ENCODE assay signal across 8 cellular contexts in the genomic region with DNA sequence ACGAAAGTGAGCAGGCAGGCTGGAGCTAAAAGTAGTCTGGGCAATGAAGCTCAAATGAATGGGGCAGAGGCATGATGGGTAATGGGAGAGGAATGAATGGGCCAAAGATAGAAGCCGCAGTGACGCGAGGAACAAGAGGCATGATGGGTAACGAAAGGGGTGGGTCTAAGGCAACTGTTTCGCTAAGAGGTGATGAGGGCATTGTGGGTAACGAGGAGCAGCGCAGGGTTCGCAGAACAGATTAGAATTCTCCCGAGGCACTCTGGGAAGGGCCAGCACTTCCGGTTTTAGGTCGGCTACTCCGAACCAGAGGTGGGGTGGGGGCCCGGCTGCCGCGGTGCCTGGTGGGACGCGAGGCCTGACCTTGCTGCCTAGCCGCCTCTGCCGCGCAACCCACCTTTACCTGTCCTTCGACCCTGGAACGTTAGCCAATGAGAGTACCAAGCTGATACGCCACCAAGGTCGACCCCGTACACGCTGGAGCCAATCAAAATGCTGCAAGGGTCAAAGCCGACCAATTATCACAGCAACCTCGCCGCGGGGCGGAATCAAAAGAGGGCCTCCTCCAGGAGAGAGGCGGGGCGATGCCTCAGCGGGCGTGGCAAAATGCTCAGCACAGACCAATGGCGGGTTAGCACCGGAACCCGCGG. TPM values are rescaled to one million over a fixed set of nuclear protein-coding genes. Genes with fewer than 3 reads are reported as not detected.
DNase-seq lines count a peak whose midpoint lies in the region; ATAC-seq and TF ChIP-seq lines count a peak whose summit lies in the region.

No MANE protein-coding gene starts in this region.

- DNase-seq in HUDEP-2 (lab: John Stamatoyannopoulos, UW; ENCODE audit: unreplicated experiment in 76 of 76): peak; percentile 99 to 100 (median 100)
- DNase-seq in NK-92 (lab: John Stamatoyannopoulos, UW; ENCODE audit: unreplicated experiment): peak; percentile 98
- DNase-seq in activated T-helper 2 cell treated with anti-CD3 and anti-CD28 coated beads, Interferon-gamma antibody, Interleukin-2, Interleukin-4, amounts not matched to agents 10 μg/mL and 5 μg/mL and 100 μg/mL, durations not matched to agents 14 hours and 24 hours and 36 hours (ENCODE audit: low spot score): peak; percentile 100
- DNase-seq in fibroblast of the aortic adventitia (ENCODE audit: low read depth): peak; percentile 100
- peak; percentile 97 to 100 (median 100) for DNase-seq in naive thymus-derived CD4-positive, alpha-beta T cell

- peaks cover 14% of the 10 kb centered on the region for H3K36me3 ChIP-seq in ES-I3 (ENCODE audit: insufficient read depth, low read length)
- peaks cover 0 to 33% (median 8%) of the 10 kb centered on the region in 3 experiments for H3K36me3 ChIP-seq in naive thymus-derived CD4-positive, alpha-beta T cell (ENCODE audit: control insufficient read depth in 2 of 3, insufficient read depth in 3 of 3, low read length in 3 of 3)
- peaks cover 3% of the 10 kb centered on the region for H3K36me3 ChIP-seq in urinary bladder (ENCODE audit: insufficient read depth)

- peak overlapping the region; percentile 61 for H3K9ac ChIP-seq in ES-I3 (ENCODE audit: low read depth, low read length)

- H3K4me3 ChIP-seq in fibroblast of the aortic adventitia (ENCODE audit: low read depth, low read length): peak overlapping the region; percentile 71
- H3K4me3 ChIP-seq in naive thymus-derived CD4-positive, alpha-beta T cell (ENCODE audit: low read length): peak overlapping the region; percentile 69
- H3K4me3 ChIP-seq in urinary bladder (ENCODE audit: low read depth, low read length): peak overlapping the region; percentile 36

- peak overlapping the region; percentile 84 for H3K27ac ChIP-seq in naive thymus-derived CD4-positive, alpha-beta T cell (ENCODE audit: low read depth, low read length)
- H3K27ac ChIP-seq in urinary bladder (ENCODE audit: low read depth): peak overlapping the region; percentile 77

- H3K27ac Mint-ChIP-seq in activated T-helper 2 cell treated with anti-CD3 and anti-CD28 coated beads, Interferon-gamma antibody, Interleukin-2, Interleukin-4, amounts not matched to agents 10 μg/mL and 5 μg/mL and 100 μg/mL, durations not matched to agents 14 hours and 24 hours and 36 hours: peak overlapping the region; percentile 97
- H3K27ac Mint-ChIP-seq in naive thymus-derived CD4-positive, alpha-beta T cell: peak overlapping the region; percentile 90 to 96 (median 94)

- H3K4me1 ChIP-seq in ES-I3 (ENCODE audit: insufficient read depth, low read length) (peaks cover 7% of the 10 kb centered on the region; the same call in 1 of the 2 replicates), urinary bladder (ENCODE audit: insufficient read depth) (no peaks in the 10 kb centered on the region)
- peaks cover 10 to 20% of the 10 kb centered on the region in 2 donors for H3K4me1 ChIP-seq in naive thymus-derived CD4-positive, alpha-beta T cell (ENCODE audit: control insufficient read depth in 2 of 2, insufficient read depth in 2 of 2, low read length in 2 of 2)

- peaks cover 4% of the 10 kb centered on the region for H3K9me3 Mint-ChIP-seq in activated T-helper 2 cell treated with anti-CD3 and anti-CD28 coated beads, Interferon-gamma antibody, Interleukin-2, Interleukin-4, amounts not matched to agents 10 μg/mL and 5 μg/mL and 100 μg/mL, durations not matched to agents 14 hours and 24 hours and 36 hours
- peaks cover 0 to 5% (median 0%) of the 10 kb centered on the region in 11 donors for H3K9me3 Mint-ChIP-seq in naive thymus-derived CD4-positive, alpha-beta T cell

- H3K4me1 Mint-ChIP-seq in activated T-helper 2 cell treated with anti-CD3 and anti-CD28 coated beads, Interferon-gamma antibody, Interleukin-2, Interleukin-4, amounts not matched to agents 10 μg/mL and 5 μg/mL and 100 μg/mL, durations not matched to agents 14 hours and 24 hours and 36 hours (ENCODE audit: low read depth): peaks cover 19% of the 10 kb centered on the region
- H3K4me1 Mint-ChIP-seq in naive thymus-derived CD4-positive, alpha-beta T cell: peaks cover 18 to 44% (median 35%) of the 10 kb centered on the region in 7 donors

- ATAC-seq in GM21526 (IDR thresholded peaks at IDR 0.05; ENCODE audit: low FRiP score, unreplicated experiment): peak; percentile 81
- ATAC-seq in naive thymus-derived CD4-positive, alpha-beta T cell: peak; percentile 86

- WGBS in urinary bladder: under 1% methylated on average over 40 of the region's 40 CpGs

- peaks cover 36% of the 10 kb centered on the region for H3K36me3 Mint-ChIP-seq in activated T-helper 2 cell treated with anti-CD3 and anti-CD28 coated beads, Interferon-gamma antibody, Interleukin-2, Interleukin-4, amounts not matched to agents 10 μg/mL and 5 μg/mL and 100 μg/mL, durations not matched to agents 14 hours and 24 hours and 36 hours (ENCODE audit: low read depth)
- H3K36me3 Mint-ChIP-seq in naive thymus-derived CD4-positive, alpha-beta T cell: peaks cover 0 to 19% (median 3%) of the 10 kb centered on the region in 5 donors

- peak overlapping the region; percentile 77 for H3K4me3 Mint-ChIP-seq in activated T-helper 2 cell treated with anti-CD3 and anti-CD28 coated beads, Interferon-gamma antibody, Interleukin-2, Interleukin-4, amounts not matched to agents 10 μg/mL and 5 μg/mL and 100 μg/mL, durations not matched to agents 14 hours and 24 hours and 36 hours (ENCODE audit: low read depth)
- H3K4me3 Mint-ChIP-seq in naive thymus-derived CD4-positive, alpha-beta T cell: peak overlapping the region; percentile 83 to 93 (median 89)

- intact Hi-C loops in activated T-helper 2 cell treated with anti-CD3 and anti-CD28 coated beads, Interferon-gamma antibody, Interleukin-2, Interleukin-4, amounts not matched to agents 10 μg/mL and 5 μg/mL and 100 μg/mL, durations not matched to agents 14 hours and 24 hours and 36 hours (cut with micrococcal nuclease): loop anchor here (1.0 to 2.0 kb wide), 4 partner anchors 44 to 202 kb away; partner anchors contain the start of genes CLPTM1 and NECTIN2
- intact Hi-C loops in naive thymus-derived CD4-positive, alpha-beta T cell (cut with micrococcal nuclease): loop anchor here (1.0 to 5.0 kb wide), 16 partner anchors 25 to 997 kb away; partner anchors contain the start of genes BLOC1S3 (in 2 of the 2), CLPTM1 (in 2 of the 2), TRAPPC6A (in 2 of the 2) and CLASRP (in 1 of the 2)

- POLR2A ChIA-PET in naive thymus-derived CD4-positive, alpha-beta T cell (lab: Charles Lee): interaction anchor here (0.6 to 1.8 kb wide), 4 partner anchors 64 to 1368 kb away, joined by 3 to 12 read pairs (median 7); partner anchors contain the start of genes CLPTM1 and PPP1R37

- H3K9me3 ChIP-seq in ES-I3 (ENCODE audit: control insufficient read depth, insufficient read depth, low read length): no peaks in the 10 kb centered on the region
- H3K9me3 ChIP-seq in naive thymus-derived CD4-positive, alpha-beta T cell (ENCODE audit: control insufficient read depth in 2 of 3, low read length in 3 of 3): no peaks in the 10 kb centered on the region

- H3K27me3 Mint-ChIP-seq in activated T-helper 2 cell treated with anti-CD3 and anti-CD28 coated beads, Interferon-gamma antibody, Interleukin-2, Interleukin-4, amounts not matched to agents 10 μg/mL and 5 μg/mL and 100 μg/mL, durations not matched to agents 14 hours and 24 hours and 36 hours (ENCODE audit: low read depth): no peaks in the 10 kb centered on the region
- no peaks in the 10 kb centered on the region for H3K27me3 Mint-ChIP-seq in naive thymus-derived CD4-positive, alpha-beta T cell

- no peak for TF ChIP-seq CTCF in fibroblast of the aortic adventitia (IDR thresholded peaks at IDR 0.05; ENCODE audit: insufficient read depth, low read length)

- CTCF ChIA-PET in naive thymus-derived CD4-positive, alpha-beta T cell (lab: Charles Lee): no interaction called here

- no peaks in the 10 kb centered on the region for H3K27me3 ChIP-seq in naive thymus-derived CD4-positive, alpha-beta T cell (ENCODE audit: control insufficient read depth in 2 of 2, insufficient read depth in 2 of 2, low read length in 2 of 2)

RNA-seq across cellular contexts. Expression of gene TOMM40, which starts 0.6 kb away (rescaled TPM):
- total RNA-seq in activated T-helper 2 cell treated with anti-CD3 and anti-CD28 coated beads, Interferon-gamma antibody, Interleukin-2, Interleukin-4, amounts not matched to agents 10 μg/mL and 5 μg/mL and 100 μg/mL, durations not matched to agents 14 hours and 24 hours and 36 hours: 152 and 156 TPM in 2 replicates
- total RNA-seq in fibroblast of the aortic adventitia (ENCODE audit: low replicate concordance): 8.7 and 30.2 TPM in 2 replicates
- total RNA-seq in naive thymus-derived CD4-positive, alpha-beta T cell: 10 to 100 TPM; 26.3 to 73.3 (median 37.5) TPM
- 10 to 100 TPM; 26.5 to 44.8 TPM for polyA plus RNA-seq in naive thymus-derived CD4-positive, alpha-beta T cell
- total RNA-seq in urinary bladder: 17.8 TPM
- polyA plus RNA-seq in urinary bladder: 39.3 TPM

RNA-seq across cellular contexts. Expression of gene APOE, which starts 15.1 kb away (rescaled TPM):
- total RNA-seq in activated T-helper 2 cell treated with anti-CD3 and anti-CD28 coated beads, Interferon-gamma antibody, Interleukin-2, Interleukin-4, amounts not matched to agents 10 μg/mL and 5 μg/mL and 100 μg/mL, durations not matched to agents 14 hours and 24 hours and 36 hours: 0.94 TPM in 2 replicates
- total RNA-seq in fibroblast of the aortic adventitia (ENCODE audit: low replicate concordance): 1.6 and 309 TPM in 2 replicates
- total RNA-seq in naive thymus-derived CD4-positive, alpha-beta T cell: 1 to 10 TPM in 4 of 5 experiments, under 1 TPM in 1; 0.41 to 7.9 (median 4.0) TPM
- polyA plus RNA-seq in naive thymus-derived CD4-positive, alpha-beta T cell: not detected
- 28.2 TPM for total RNA-seq in urinary bladder
- 60.5 TPM for polyA plus RNA-seq in urinary bladder

RNA-seq across cellular contexts. Expression of gene APOC1, which starts 23.9 kb away (rescaled TPM):
- total RNA-seq in activated T-helper 2 cell treated with anti-CD3 and anti-CD28 coated beads, Interferon-gamma antibody, Interleukin-2, Interleukin-4, amounts not matched to agents 10 μg/mL and 5 μg/mL and 100 μg/mL, durations not matched to agents 14 hours and 24 hours and 36 hours: 3.1 and 6.4 TPM in 2 replicates
- total RNA-seq in fibroblast of the aortic adventitia (ENCODE audit: low replicate concordance) (1.7 and 52.6 TPM in 2 replicates), urinary bladder (3.5 TPM)
- total RNA-seq in naive thymus-derived CD4-positive, alpha-beta T cell: 1 to 10 TPM in 2 of 5 experiments, not detected in 3; 1.7 to 5.2 TPM
- not detected for polyA plus RNA-seq in naive thymus-derived CD4-positive, alpha-beta T cell
- 26.9 TPM for polyA plus RNA-seq in urinary bladder

RNA-seq across cellular contexts. Expression of gene NECTIN2, which starts 44.4 kb away (rescaled TPM):
- 0.27 and 0.37 TPM in 2 replicates for total RNA-seq in activated T-helper 2 cell treated with anti-CD3 and anti-CD28 coated beads, Interferon-gamma antibody, Interleukin-2, Interleukin-4, amounts not matched to agents 10 μg/mL and 5 μg/mL and 100 μg/mL, durations not matched to agents 14 hours and 24 hours and 36 hours
- total RNA-seq in fibroblast of the aortic adventitia (ENCODE audit: low replicate concordance): 22.1 and 40.3 TPM in 2 replicates
- total RNA-seq in naive thymus-derived CD4-positive, alpha-beta T cell: 1 to 10 TPM in 3 of 5 experiments, under 1 TPM in 2; 0.17 to 9.2 (median 1.2) TPM
- under 1 TPM in 1 of 2 donors, not detected in 1; 0.16 TPM for polyA plus RNA-seq in naive thymus-derived CD4-positive, alpha-beta T cell
- 27.4 TPM for total RNA-seq in urinary bladder
- 50.2 TPM for polyA plus RNA-seq in urinary bladder

RNA-seq across cellular contexts. Expression of gene APOC4, which starts 51.5 kb away (rescaled TPM):
- not detected in 2 replicates for total RNA-seq in activated T-helper 2 cell treated with anti-CD3 and anti-CD28 coated beads, Interferon-gamma antibody, Interleukin-2, Interleukin-4, amounts not matched to agents 10 μg/mL and 5 μg/mL and 100 μg/mL, durations not matched to agents 14 hours and 24 hours and 36 hours
- total RNA-seq in fibroblast of the aortic adventitia (ENCODE audit: low replicate concordance) (not detected in 2 replicates), urinary bladder (not detected)
- not detected for total RNA-seq in naive thymus-derived CD4-positive, alpha-beta T cell
- not detected for polyA plus RNA-seq in naive thymus-derived CD4-positive, alpha-beta T cell
- polyA plus RNA-seq in urinary bladder: not detected

Comparison
In these comparisons a context has a peak if more than half of its experiments do, and no peak if none do; other contexts are left out.
1. Peak in every context shown above with its lines: DNase-seq, ATAC-seq, H3K4me3 ChIP-seq and H3K27ac ChIP-seq.